Comparison of ENCODE assay signal across 9 cellular contexts in the genomic region with DNA sequence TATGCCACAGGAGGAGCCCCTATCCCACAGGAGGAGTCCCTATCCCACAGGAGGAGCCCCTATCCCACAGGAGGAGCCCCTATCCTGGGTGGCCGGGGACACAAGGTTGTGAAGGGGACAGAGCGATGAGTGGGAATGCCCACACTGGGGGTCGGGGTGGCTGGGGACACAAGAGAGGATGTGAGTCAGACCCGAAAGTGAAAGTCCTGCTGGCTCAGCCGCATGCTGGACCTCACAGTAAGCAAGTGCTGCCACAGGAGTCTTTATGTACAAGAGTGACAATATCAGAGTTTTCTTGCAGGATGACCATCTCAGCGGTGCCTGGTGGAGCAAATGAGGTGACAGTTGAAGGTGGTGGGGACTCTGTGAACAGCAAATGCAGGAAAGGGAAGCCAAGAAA.
DNase-seq lines count a peak whose midpoint lies in the region; ATAC-seq and TF ChIP-seq lines count a peak whose summit lies in the region.
"Had no signal": no experiment of that assay in that cellular context is flagged by ENCODE, and none has a peak within 500 bp of the region (broad histone marks: within the 10 kb centered on the region; RNA-seq: fewer than 3 reads in every experiment).

No MANE protein-coding gene starts in this region.

- no peak for TF ChIP-seq POLR2A in transverse colon (IDR thresholded peaks at IDR 0.05)

- TF ChIP-seq EP300 in transverse colon (IDR thresholded peaks at IDR 0.05; ENCODE audit: low read depth) = no peak

- intact Hi-C loops in transverse colon (cut with DNase I; ENCODE audit: low total_unique reads) (no loop called here), aorta (cut with DNase I) (no loop called here)

- H3K27ac ChIP-seq in transverse colon (no peak overlapping the region), aorta (ENCODE audit: low read depth in 1 of 2, low read length in 2 of 2) (no peak overlapping the region)
- H3K27ac ChIP-seq: skin epidermis had no signal

- H3K36me3 ChIP-seq in transverse colon (no peaks in the 10 kb centered on the region), aorta (ENCODE audit: control insufficient read depth in 1 of 2, insufficient read depth in 2 of 2, low read length in 1 of 2) (no peaks in the 10 kb centered on the region)

- peak; percentile 86 for ATAC-seq in HG02870 (IDR thresholded peaks at IDR 0.05; ENCODE audit: unreplicated experiment)
- ATAC-seq in aorta (ENCODE audit: low FRiP score) = no peak

- 33 to 38% methylated on average over 1 to 6 of the region's 6 CpGs for WGBS in transverse colon (ENCODE audit: low coverage in 1 of 2), 2 donors
- 50 to 58% methylated on average over 6 of the region's 6 CpGs for WGBS in aorta, 2 donors

- H3K9me3 ChIP-seq in transverse colon = no peaks in the 10 kb centered on the region
- H3K9me3 ChIP-seq in aorta (ENCODE audit: control insufficient read depth, low read length) = no peaks in the 10 kb centered on the region

- DNase-seq in activated CD8-positive, alpha-beta memory T cell treated with anti-CD3 and anti-CD28 coated beads for 4 hours (ENCODE audit: low read depth in 2 of 2) = peak; percentile 13 to 27
- DNase-seq in activated CD8-positive, alpha-beta memory T cell treated with anti-CD3 and anti-CD28 coated beads, Interleukin-2, amount 50 U/mL, for 4 hours = no peak
- DNase-seq in RPMI8226 = peak; percentile 78
- DNase-seq in fibroblast of peridontal ligament (ENCODE audit: extremely low read depth) = peak; percentile 55
- DNase-seq in transverse colon = peak; percentile 53
- no peak for DNase-seq in aorta
- no peak for DNase-seq in iPS-NIHi7 (ENCODE audit: extremely low spot score)

- no peaks in the 10 kb centered on the region for H3K27me3 ChIP-seq in transverse colon
- H3K27me3 ChIP-seq in aorta (ENCODE audit: control insufficient read depth in 1 of 2, insufficient read depth in 2 of 2, low read length in 1 of 2) = no peaks in the 10 kb centered on the region

- H3K4me1 ChIP-seq in transverse colon (peaks cover 0 to 3% (median 0%) of the 10 kb centered on the region in 4 donors), aorta (ENCODE audit: control insufficient read depth in 1 of 2, insufficient read depth in 2 of 2, low read length in 2 of 2) (no peaks in the 10 kb centered on the region)

- H3K4me3 ChIP-seq in transverse colon = no peak overlapping the region
- H3K4me3 ChIP-seq in aorta (ENCODE audit: low read length in 2 of 2) = no peak overlapping the region

- TF ChIP-seq CTCF in transverse colon (IDR thresholded peaks at IDR 0.05) = no peak

- in situ Hi-C loops in transverse colon (cut with MboI; ENCODE audit: low pct_ligation_motif_present in 1 of 4, low pct_unique_long_range_greater_than_20kb in 1 of 4, low sequenced_read_pairs in 3 of 4) = no loop called here

Comparison
In these comparisons a context has a peak if more than half of its experiments do, and no peak if none do; other contexts are left out.
1. DNase-seq: peak in activated CD8-positive, alpha-beta memory T cell treated with anti-CD3 and anti-CD28 coated beads for 4 hours (2 of 2), RPMI8226 (single experiment), fibroblast of peridontal ligament (single experiment) and transverse colon (single experiment); none in activated CD8-positive, alpha-beta memory T cell treated with anti-CD3 and anti-CD28 coated beads, Interleukin-2, amount 50 U/mL, for 4 hours (single experiment), aorta (0 of 2) and iPS-NIHi7 (single experiment).